In the genomic region with DNA sequence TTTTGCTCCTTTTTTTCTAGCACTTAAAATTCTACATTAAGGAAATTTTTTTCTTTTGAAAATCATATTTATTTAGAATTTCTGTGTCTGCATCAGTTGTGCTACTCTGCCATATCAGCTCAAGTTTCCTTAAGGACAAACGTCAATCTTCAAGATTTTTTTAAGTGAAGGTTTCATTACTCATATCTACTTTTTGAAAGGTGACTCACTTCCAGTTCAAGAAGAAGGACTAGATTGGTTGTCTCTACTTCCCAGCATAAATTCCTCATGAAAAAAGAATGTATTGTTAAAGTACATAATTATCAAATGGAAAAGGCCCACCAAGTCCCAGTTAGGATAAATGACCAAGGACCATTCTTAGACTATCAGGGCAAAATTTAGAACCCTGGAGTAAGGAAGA, we compare ENCODE assay signal across 17 cellular contexts.
DNase-seq lines count a peak whose midpoint lies in the region; ATAC-seq and TF ChIP-seq lines count a peak whose summit lies in the region.
"Had no signal": no experiment of that assay in that cellular context is flagged by ENCODE, and none has a peak within 500 bp of the region (broad histone marks: within the 10 kb centered on the region; RNA-seq: fewer than 3 reads in every experiment).

No MANE protein-coding gene starts in this region.

- no peak overlapping the region for H3K27ac ChIP-seq in RWPE2 (ENCODE audit: poor library complexity, severe bottlenecking)
- no peak overlapping the region for H3K27ac ChIP-seq in adrenal gland
- H3K27ac ChIP-seq: A549 had no signal

- intact Hi-C loops in adrenal gland (cut with DNase I) = no loop called here

- no peak for TF ChIP-seq POLR2A in adrenal gland (IDR thresholded peaks at IDR 0.05)

- TF ChIP-seq CTCF in RWPE2 (IDR thresholded peaks at IDR 0.05; ENCODE audit: poor library complexity, severe bottlenecking) = no peak
- no peak for TF ChIP-seq CTCF in fibroblast of mammary gland (conservative IDR thresholded peaks at IDR 0.05; ENCODE audit: control insufficient read depth, insufficient read depth, low read depth, low read length)
- no peak for TF ChIP-seq CTCF in adrenal gland (IDR thresholded peaks at IDR 0.05)

- H3K27me3 ChIP-seq in RWPE2 (ENCODE audit: insufficient read depth, poor library complexity, severe bottlenecking) (no peaks in the 10 kb centered on the region), adrenal gland (no peaks in the 10 kb centered on the region)
- H3K27me3 ChIP-seq: BE2C had no signal

- 52 to 67% (median 57%) methylated on average over 1 of the region's 1 CpG for WGBS in adrenal gland, 4 donors

- H3K4me3 ChIP-seq in RWPE2 (ENCODE audit: severe bottlenecking) (no peak overlapping the region), fibroblast of mammary gland (ENCODE audit: control insufficient read depth, low read depth, low read length) (no peak overlapping the region), adrenal gland (no peak overlapping the region)
- H3K4me3 ChIP-seq: A549 had no signal

- ATAC-seq in RWPE2 (ENCODE audit: low read depth) = peak; percentile 41; the same call in 2 of the 3 replicates
- ATAC-seq in HG02610 (IDR thresholded peaks at IDR 0.05; ENCODE audit: unreplicated experiment) = no peak
- ATAC-seq: A549; CD8-positive, alpha-beta T cell; HCT116; HepG2 had no signal

- H3K9me3 ChIP-seq in RWPE2 (ENCODE audit: severe bottlenecking) (no peaks in the 10 kb centered on the region), adrenal gland (replicated peaks in 1 of 3) (peaks cover 0 to 4% (median 0%) of the 10 kb centered on the region in 3 donors)
- H3K9me3 ChIP-seq: A549, BE2C had no signal

- H3K4me1 ChIP-seq in RWPE2 (ENCODE audit: insufficient read depth, poor library complexity, severe bottlenecking) (no peaks in the 10 kb centered on the region), adrenal gland (replicated peaks in 1 of 2) (no peaks in the 10 kb centered on the region)
- H3K4me1 ChIP-seq: A549, BE2C had no signal

- no peaks in the 10 kb centered on the region for H3K36me3 ChIP-seq in RWPE2 (ENCODE audit: low read depth)
- no peaks in the 10 kb centered on the region for H3K36me3 ChIP-seq in adrenal gland (replicated peaks in 1 of 2)
- H3K36me3 ChIP-seq: BE2C had no signal

- DNase-seq in M059J (ENCODE audit: low read depth) (peak; percentile 73), RWPE2 (ENCODE audit: low spot score) (no peak), fibroblast of mammary gland (ENCODE audit: low read depth) (peak; percentile 12), adrenal gland (no peak), NCI-H345 (lab: John Stamatoyannopoulos, UW) (no peak), NCI-H1930 (lab: John Stamatoyannopoulos, UW) (no peak)
- DNase-seq: BE2C; CD8-positive, alpha-beta T cell; COR-L47; DMS153; DMS79 treated with DMSO at 0.1 percent for 48 hours; EL; GDM1 had no signal

Comparison
In these comparisons a context has a peak if more than half of its experiments do, and no peak if none do; other contexts are left out.
1. DNase-seq: peak in M059J (single experiment) and fibroblast of mammary gland (single experiment); none in RWPE2 (single experiment), adrenal gland (0 of 7), NCI-H345 (single experiment) and NCI-H1930 (0 of 2).